ENCODE assay signal across 18 cellular contexts in genomic region chr15:64690008-64690407, GRCh38.
DNase-seq lines count a peak whose midpoint lies in the region; ATAC-seq, FAIRE-seq and TF ChIP-seq lines count a peak whose summit lies in the region.
"Had no signal": no experiment of that assay in that cellular context is flagged by ENCODE, and none has a peak within 500 bp of the region (broad histone marks: within the 10 kb centered on the region; RNA-seq: fewer than 3 reads in every experiment).

No MANE protein-coding gene starts in this region.

- in situ Hi-C loops in HepG2 (cut with HindIII; ENCODE audit: extremely low pct_ligation_motif_present, low pct_unique_long_range_greater_than_20kb) = loop anchor here (25.0 kb wide), 1 partner anchor 478 kb away; no protein-coding TSS in a partner anchor

- H3K9me3 ChIP-seq in liver (ENCODE audit: control insufficient read depth in 4 of 4, low read length in 3 of 4) (no peaks in the 10 kb centered on the region), HepG2 (ENCODE audit: low read length) (no peaks in the 10 kb centered on the region), vagina (no peaks in the 10 kb centered on the region)
- H3K9me3 ChIP-seq: Peyer's patch, right lobe of liver had no signal

- H3K4me2 ChIP-seq in HepG2 (ENCODE audit: low read depth, low read length) = no peak overlapping the region

- intact Hi-C loops in HepG2 (cut with micrococcal nuclease; ENCODE audit: unreplicated experiment) = loop anchor here (1.0 kb wide), 1 partner anchor 38 kb away; no protein-coding TSS in a partner anchor
- intact Hi-C loops in dorsolateral prefrontal cortex (cut with DNase I) = no loop called here
- intact Hi-C loops in vagina (cut with DNase I) = no loop called here

- peaks cover 3% of the 10 kb centered on the region for H3K79me2 ChIP-seq in HepG2 (ENCODE audit: insufficient read depth, low read length)

- TF ChIP-seq RAD21 in liver (IDR thresholded peaks at IDR 0.05) (no peak), HepG2 (CRISPR knock-in tag; IDR thresholded peaks at IDR 0.05) (no peak)

- CTCF ChIA-PET in HepG2 (lab: Yijun Ruan, JAX; ENCODE audit: low intra/inter-chr PET ratio, low total read pairs) = no interaction called here

- no peaks in the 10 kb centered on the region for H3K27me3 Mint-ChIP-seq in neural crest cell (ENCODE audit: low read depth)
- H3K27me3 Mint-ChIP-seq: activated naive CD8-positive, alpha-beta T cell treated with anti-CD3 and anti-CD28 coated beads, Interleukin-2, amount 10 ng/mL, durations not matched to agents 7 days and 5 days; naive B cell had no signal

- WGBS in liver = 75% methylated on average over 3 of the region's 3 CpGs
- WGBS in HepG2 (ENCODE audit: low lambda C conversion rate) = 100% methylated on average over 3 of the region's 3 CpGs

- H3K36me3 Mint-ChIP-seq in neural crest cell (ENCODE audit: low read depth) = peaks cover 19% of the 10 kb centered on the region

- H3K36me3 ChIP-seq in liver (ENCODE audit: control insufficient read depth in 4 of 4, insufficient read depth in 3 of 4, low read depth in 1 of 4, low read length in 3 of 4) (peaks cover 3 to 38% (median 26%) of the 10 kb centered on the region in 4 donors), HepG2 (replicated peaks in 1 of 2; ENCODE audit: control insufficient read depth in 1 of 2, insufficient read depth in 2 of 2, low read length in 2 of 2) (peaks cover 6 to 49% of the 10 kb centered on the region in 2 experiments; a peak in 4 of 5 replicates), vagina (peaks cover 0 to 28% of the 10 kb centered on the region in 2 donors)

- H3K9ac ChIP-seq in liver (ENCODE audit: low read depth in 1 of 2, low read length in 2 of 2) (no peak overlapping the region), HepG2 (ENCODE audit: insufficient read depth, low read depth, low read length) (no peak overlapping the region)

- peaks cover 15% of the 10 kb centered on the region for H3K4me1 Mint-ChIP-seq in neural crest cell

- H4K20me1 ChIP-seq in HepG2 (ENCODE audit: insufficient read depth, low read length) = no peaks in the 10 kb centered on the region; the same call in 1 of the 2 replicates

- POLR2A ChIA-PET in HepG2 (lab: Yijun Ruan, JAX) = no interaction called here

- TF ChIP-seq POLR2A in HepG2 (IDR thresholded peaks at IDR 0.05; ENCODE audit: insufficient read depth in 1 of 2, low read depth in 2 of 2, low read length in 2 of 2) (no peak), vagina (IDR thresholded peaks at IDR 0.05) (no peak)

- H3K4me3 Mint-ChIP-seq in neural crest cell = peak overlapping the region; percentile 40
- H3K4me3 Mint-ChIP-seq: activated naive CD8-positive, alpha-beta T cell treated with anti-CD3 and anti-CD28 coated beads, Interleukin-2, amount 10 ng/mL, durations not matched to agents 7 days and 5 days had no signal

- BruUV-seq in HepG2 (replicated peaks; lab: Mats Ljungman, UMichigan) = no TSS peak

- peak overlapping the region; percentile 4 to 39 for H3K27ac ChIP-seq in liver (ENCODE audit: low read depth in 1 of 2, low read length in 2 of 2)
- H3K27ac ChIP-seq in HepG2 (ENCODE audit: extremely low read length, insufficient read depth, low read length) = no peak overlapping the region
- peak overlapping the region in 57 of 59 donors; percentile 33 to 99 (median 94) for H3K27ac ChIP-seq in dorsolateral prefrontal cortex
- peak overlapping the region; percentile 4 for H3K27ac ChIP-seq in vagina
- H3K27ac ChIP-seq: epithelial cell of prostate had no signal

- no peaks in the 10 kb centered on the region for H3K9me3 Mint-ChIP-seq in neural crest cell
- H3K9me3 Mint-ChIP-seq: activated naive CD8-positive, alpha-beta T cell treated with anti-CD3 and anti-CD28 coated beads, Interleukin-2, amount 10 ng/mL, durations not matched to agents 7 days and 5 days; naive B cell had no signal

- FAIRE-seq in HepG2 (lab: Jason Lieb, UNC) = no peak
- FAIRE-seq: HTR-8/SVneo had no signal

- peak overlapping the region; percentile 57 for H3K27ac Mint-ChIP-seq in neural crest cell (ENCODE audit: unreplicated experiment)
- H3K27ac Mint-ChIP-seq: activated naive CD8-positive, alpha-beta T cell treated with anti-CD3 and anti-CD28 coated beads, Interleukin-2, amount 10 ng/mL, durations not matched to agents 7 days and 5 days had no signal

- H3K4me3 ChIP-seq in liver (ENCODE audit: low read depth in 1 of 3, low read length in 3 of 3) (no peak overlapping the region), HepG2 (replicated peaks in 1 of 3; ENCODE audit: insufficient read depth in 1 of 3, low read depth in 2 of 3, low read length in 3 of 3) (no peak overlapping the region), dorsolateral prefrontal cortex (no peak overlapping the region), vagina (no peak overlapping the region)
- H3K4me3 ChIP-seq: Peyer's patch, right lobe of liver had no signal

- no peak for DNase-seq in HepG2 (ENCODE audit: low spot score)
- no peak for DNase-seq in dorsolateral prefrontal cortex
- no peak for DNase-seq in neural crest cell (ENCODE audit: low read depth, low spot score)
- DNase-seq in vagina (ENCODE audit: extremely low spot score in 2 of 2) = no peak
- DNase-seq in stimulated activated CD4-positive, alpha-beta T cell treated with anti-CD3 and anti-CD28 coated beads, Interleukin-4, amount 100 ng/mL, for 4 hours = no peak
- no peak for DNase-seq in activated CD4-positive, alpha-beta T cell treated with anti-CD3 and anti-CD28 coated beads, Interleukin-2, amount 50 U/mL, for 4 hours
- DNase-seq in RKO (ENCODE audit: low spot score) = no peak
- DNase-seq: activated naive CD8-positive, alpha-beta T cell treated with anti-CD3 and anti-CD28 coated beads, Interleukin-2, amount 10 ng/mL, durations not matched to agents 7 days and 5 days; cerebellar nuclear complex; naive B cell; NCI-H2029; NCI-H526 treated with DMSO at 0.1 percent for 48 hours; Peyer's patch; right lobe of liver; stimulated activated CD4-positive, alpha-beta T cell treated with anti-CD3 and anti-CD28 coated beads, Interleukin-4, amount 100 ng/mL, for 24 hours had no signal

- H3K27me3 ChIP-seq in liver (ENCODE audit: control insufficient read depth in 4 of 4, insufficient read depth in 4 of 4, low read length in 3 of 4) = no peaks in the 10 kb centered on the region
- H3K27me3 ChIP-seq in HepG2 (ENCODE audit: control insufficient read depth in 1 of 2, insufficient read depth in 2 of 2, low read length in 2 of 2) = no peaks in the 10 kb centered on the region
- no peaks in the 10 kb centered on the region for H3K27me3 ChIP-seq in dorsolateral prefrontal cortex
- no peaks in the 10 kb centered on the region for H3K27me3 ChIP-seq in vagina
- H3K27me3 ChIP-seq: Peyer's patch, right lobe of liver had no signal

- no peak overlapping the region for H2AFZ ChIP-seq in HepG2 (ENCODE audit: low read length)

- TF ChIP-seq CTCF in liver (IDR thresholded peaks at IDR 0.05; ENCODE audit: low read depth, low read length, missing input control) = no peak
- TF ChIP-seq CTCF in HepG2 (CRISPR knock-in tag; IDR thresholded peaks at IDR 0.05) = no peak
- TF ChIP-seq CTCF in dorsolateral prefrontal cortex (IDR thresholded peaks at IDR 0.05 in 54 of 56, conservative IDR thresholded peaks at IDR 0.05 in 2 of 56; ENCODE audit: low read depth in 1 of 56, partially characterized antibody in 56 of 56) = no peak
- no peak for TF ChIP-seq CTCF in neural crest cell (conservative IDR thresholded peaks at IDR 0.05)
- TF ChIP-seq CTCF in vagina (IDR thresholded peaks at IDR 0.05) = no peak

- H3K4me1 ChIP-seq in liver (ENCODE audit: control insufficient read depth in 4 of 4, insufficient read depth in 4 of 4, low read length in 3 of 4) (peaks cover 5 to 36% (median 28%) of the 10 kb centered on the region in 4 donors), HepG2 (ENCODE audit: insufficient read depth, low read length) (peaks cover 21% of the 10 kb centered on the region), vagina (peaks cover 54% of the 10 kb centered on the region)

- no peak for TF ChIP-seq EP300 in HepG2 (IDR thresholded peaks at IDR 0.05; ENCODE audit: low read depth in 2 of 2, low read length in 2 of 2)
- TF ChIP-seq EP300 in HepG2 (CRISPR knock-in tag; IDR thresholded peaks at IDR 0.05; ENCODE audit: borderline replicate concordance) = no peak

- ATAC-seq in HepG2 = no peak

TF ChIP-seq in liver, 16 proteins besides CTCF, POLR2A, EP300 and RAD21 (continues in another document):
- TF ChIP-seq SP1 (IDR thresholded peaks at IDR 0.05) (no peak), RXRA (IDR thresholded peaks at IDR 0.05) (no peak), ATF3 (IDR thresholded peaks at IDR 0.05) (no peak), TAF1 (conservative IDR thresholded peaks at IDR 0.05) (no peak)

TF ChIP-seq in HepG2, 621 proteins besides CTCF, POLR2A, EP300 and RAD21 (continues in another document):
- no peak for TF ChIP-seq KLF9 (CRISPR knock-in tag; IDR thresholded peaks at IDR 0.05; ENCODE audit: low read depth)
- no peak for TF ChIP-seq MXD1 (CRISPR knock-in tag; IDR thresholded peaks at IDR 0.05)
- no peak for TF ChIP-seq TOPORS (CRISPR knock-in tag; IDR thresholded peaks at IDR 0.05)
- TF ChIP-seq ATRX (CRISPR knock-in tag; IDR thresholded peaks at IDR 0.05; ENCODE audit: borderline replicate concordance) = no peak
- TF ChIP-seq KAT2B (IDR thresholded peaks at IDR 0.05; ENCODE audit: borderline replicate concordance, low read depth, low read length) = no peak
- TF ChIP-seq ZNF160 (CRISPR knock-in tag; IDR thresholded peaks at IDR 0.05) = no peak
- no peak for TF ChIP-seq RAD51 (IDR thresholded peaks at IDR 0.05; ENCODE audit: borderline replicate concordance)
